ENCODE assay signal across 15 cellular contexts in genomic region chr10:88437411-88437810, GRCh38.
A peak's percentile ranks its signal among the peaks of the same experiment; 100 is the strongest.
DNase-seq lines count a peak whose midpoint lies in the region; TF ChIP-seq lines count a peak whose summit lies in the region.
"Had no signal": no experiment of that assay in that cellular context is flagged by ENCODE, and none has a peak within 500 bp of the region (broad histone marks: within the 10 kb centered on the region; RNA-seq: fewer than 3 reads in every experiment).

No MANE protein-coding gene starts in this region.

- intact Hi-C loops in lower leg skin (cut with DNase I; ENCODE audit: low total_unique reads): no loop called here

- H3K4me3 ChIP-seq in fibroblast of villous mesenchyme (ENCODE audit: low read depth, low read length): no peak overlapping the region
- H3K4me3 ChIP-seq in lower leg skin (ENCODE audit: low read depth, poor library complexity, severe bottlenecking): no peak overlapping the region
- H3K4me3 ChIP-seq: BLaER1 had no signal

- in situ Hi-C loops in SK-MEL-5 (cut with HindIII; ENCODE audit: low pct_unique_long_range_greater_than_20kb, low sequenced_read_pairs): no loop called here

- DNase-seq in DMS153 (lab: John Stamatoyannopoulos, UW): peak; percentile 6
- DNase-seq in DMS153 treated with DMSO at 0.1 percent for 48 hours (lab: John Stamatoyannopoulos, UW; ENCODE audit: unreplicated experiment): no peak
- DNase-seq in SK-MEL-5 (ENCODE audit: low read depth, low spot score): peak; percentile 25
- peak; percentile 20 for DNase-seq in fibroblast of villous mesenchyme (ENCODE audit: low read depth)
- DNase-seq in C1 segment of cervical spinal cord (lab: John Stamatoyannopoulos, UW): no peak
- DNase-seq in lower leg skin (ENCODE audit: low spot score in 2 of 2): no peak
- no peak for DNase-seq in NCI-H2171 (lab: John Stamatoyannopoulos, UW)
- no peak for DNase-seq in activated effector memory CD4-positive, alpha-beta T cell treated with anti-CD3 and anti-CD28 coated beads, Interleukin-2, amount 50 U/mL, for 16 hours
- DNase-seq: DMS53, NCI-H1092, NCI-H2107, NCI-H446, NCI-H82, SW 1271 had no signal

- TF ChIP-seq CTCF in fibroblast of villous mesenchyme (IDR thresholded peaks at IDR 0.05; ENCODE audit: insufficient read depth, low read depth, low read length): no peak
- TF ChIP-seq CTCF in lower leg skin (IDR thresholded peaks at IDR 0.05): no peak

- no peak for TF ChIP-seq POLR2A in lower leg skin (IDR thresholded peaks at IDR 0.05)

Comparison
In these comparisons a context has a peak if more than half of its experiments do, and no peak if none do; other contexts are left out.
1. DNase-seq: peak in DMS153 (single experiment), SK-MEL-5 (single experiment) and fibroblast of villous mesenchyme (single experiment); none in DMS153 treated with DMSO at 0.1 percent for 48 hours (single experiment), C1 segment of cervical spinal cord (0 of 14), lower leg skin (0 of 2), NCI-H2171 (single experiment) and activated effector memory CD4-positive, alpha-beta T cell treated with anti-CD3 and anti-CD28 coated beads, Interleukin-2, amount 50 U/mL, for 16 hours (single experiment).